Comparison of ENCODE assay signal across 1 cellular context in the genomic region with DNA sequence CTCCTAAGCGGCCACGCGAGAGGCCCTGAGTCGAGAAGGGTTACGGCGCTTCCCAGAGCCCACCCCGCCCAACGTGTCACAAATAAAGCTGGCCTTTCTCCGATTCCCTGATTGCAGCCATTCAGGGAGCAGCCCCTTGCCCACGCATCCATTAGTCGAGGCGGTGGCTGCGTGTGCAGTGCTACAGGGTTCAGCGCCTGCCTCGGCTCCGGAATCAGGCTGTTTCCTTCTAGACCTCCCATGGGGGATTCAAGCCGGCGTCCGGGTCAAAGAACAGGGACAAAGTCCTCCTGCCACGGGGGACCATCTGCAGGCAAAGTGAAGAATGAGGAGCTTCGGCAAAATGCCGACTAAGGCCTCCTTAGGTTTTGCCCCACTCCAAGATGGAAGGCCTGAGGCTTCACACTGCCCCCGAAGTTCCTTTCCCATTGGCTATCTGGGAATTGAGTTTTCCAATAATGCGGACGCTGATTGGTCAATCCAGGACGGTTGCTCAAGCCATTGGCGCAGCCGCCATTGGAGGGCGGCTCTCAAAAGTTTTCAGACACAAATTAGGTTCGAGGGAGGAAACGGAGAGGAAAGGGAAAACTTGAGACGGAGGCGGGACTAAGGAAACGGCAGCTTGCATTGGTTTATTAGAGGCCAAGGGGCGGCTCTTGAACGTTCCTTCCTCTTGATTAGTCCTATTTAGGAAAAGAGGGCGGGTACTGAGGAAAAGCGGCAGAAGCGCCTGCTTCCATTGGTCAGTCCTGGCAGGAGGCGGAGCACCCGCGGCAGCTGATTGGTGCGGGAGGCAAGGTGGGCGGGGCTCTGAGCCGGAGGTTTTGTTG.
A peak's percentile ranks its signal among the peaks of the same experiment; 100 is the strongest.
TF ChIP-seq lines count a peak whose summit lies in the region.

No MANE protein-coding gene starts in this region.

TF ChIP-seq in HepG2, 621 proteins besides CTCF, POLR2A, EP300 and RAD21 (continued from another document and continues in another):
- TF ChIP-seq, protein P1, sequence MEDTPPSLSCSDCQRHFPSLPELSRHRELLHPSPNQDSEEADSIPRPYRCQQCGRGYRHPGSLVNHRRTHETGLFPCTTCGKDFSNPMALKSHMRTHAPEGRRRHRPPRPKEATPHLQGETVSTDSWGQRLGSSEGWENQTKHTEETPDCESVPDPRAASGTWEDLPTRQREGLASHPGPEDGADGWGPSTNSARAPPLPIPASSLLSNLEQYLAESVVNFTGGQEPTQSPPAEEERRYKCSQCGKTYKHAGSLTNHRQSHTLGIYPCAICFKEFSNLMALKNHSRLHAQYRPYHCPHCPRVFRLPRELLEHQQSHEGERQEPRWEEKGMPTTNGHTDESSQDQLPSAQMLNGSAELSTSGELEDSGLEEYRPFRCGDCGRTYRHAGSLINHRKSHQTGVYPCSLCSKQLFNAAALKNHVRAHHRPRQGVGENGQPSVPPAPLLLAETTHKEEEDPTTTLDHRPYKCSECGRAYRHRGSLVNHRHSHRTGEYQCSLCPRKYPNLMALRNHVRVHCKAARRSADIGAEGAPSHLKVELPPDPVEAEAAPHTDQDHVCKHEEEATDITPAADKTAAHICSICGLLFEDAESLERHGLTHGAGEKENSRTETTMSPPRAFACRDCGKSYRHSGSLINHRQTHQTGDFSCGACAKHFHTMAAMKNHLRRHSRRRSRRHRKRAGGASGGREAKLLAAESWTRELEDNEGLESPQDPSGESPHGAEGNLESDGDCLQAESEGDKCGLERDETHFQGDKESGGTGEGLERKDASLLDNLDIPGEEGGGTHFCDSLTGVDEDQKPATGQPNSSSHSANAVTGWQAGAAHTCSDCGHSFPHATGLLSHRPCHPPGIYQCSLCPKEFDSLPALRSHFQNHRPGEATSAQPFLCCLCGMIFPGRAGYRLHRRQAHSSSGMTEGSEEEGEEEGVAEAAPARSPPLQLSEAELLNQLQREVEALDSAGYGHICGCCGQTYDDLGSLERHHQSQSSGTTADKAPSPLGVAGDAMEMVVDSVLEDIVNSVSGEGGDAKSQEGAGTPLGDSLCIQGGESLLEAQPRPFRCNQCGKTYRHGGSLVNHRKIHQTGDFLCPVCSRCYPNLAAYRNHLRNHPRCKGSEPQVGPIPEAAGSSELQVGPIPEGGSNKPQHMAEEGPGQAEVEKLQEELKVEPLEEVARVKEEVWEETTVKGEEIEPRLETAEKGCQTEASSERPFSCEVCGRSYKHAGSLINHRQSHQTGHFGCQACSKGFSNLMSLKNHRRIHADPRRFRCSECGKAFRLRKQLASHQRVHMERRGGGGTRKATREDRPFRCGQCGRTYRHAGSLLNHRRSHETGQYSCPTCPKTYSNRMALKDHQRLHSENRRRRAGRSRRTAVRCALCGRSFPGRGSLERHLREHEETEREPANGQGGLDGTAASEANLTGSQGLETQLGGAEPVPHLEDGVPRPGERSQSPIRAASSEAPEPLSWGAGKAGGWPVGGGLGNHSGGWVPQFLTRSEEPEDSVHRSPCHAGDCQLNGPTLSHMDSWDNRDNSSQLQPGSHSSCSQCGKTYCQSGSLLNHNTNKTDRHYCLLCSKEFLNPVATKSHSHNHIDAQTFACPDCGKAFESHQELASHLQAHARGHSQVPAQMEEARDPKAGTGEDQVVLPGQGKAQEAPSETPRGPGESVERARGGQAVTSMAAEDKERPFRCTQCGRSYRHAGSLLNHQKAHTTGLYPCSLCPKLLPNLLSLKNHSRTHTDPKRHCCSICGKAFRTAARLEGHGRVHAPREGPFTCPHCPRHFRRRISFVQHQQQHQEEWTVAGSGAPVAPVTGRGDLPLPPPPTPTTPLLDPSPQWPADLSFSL (CRISPR knock-in tag; IDR thresholded peaks at IDR 0.05) = no peak
- TF ChIP-seq ATF1 (CRISPR knock-in tag; IDR thresholded peaks at IDR 0.05) = peak; percentile 93
- TF ChIP-seq, protein P2, sequence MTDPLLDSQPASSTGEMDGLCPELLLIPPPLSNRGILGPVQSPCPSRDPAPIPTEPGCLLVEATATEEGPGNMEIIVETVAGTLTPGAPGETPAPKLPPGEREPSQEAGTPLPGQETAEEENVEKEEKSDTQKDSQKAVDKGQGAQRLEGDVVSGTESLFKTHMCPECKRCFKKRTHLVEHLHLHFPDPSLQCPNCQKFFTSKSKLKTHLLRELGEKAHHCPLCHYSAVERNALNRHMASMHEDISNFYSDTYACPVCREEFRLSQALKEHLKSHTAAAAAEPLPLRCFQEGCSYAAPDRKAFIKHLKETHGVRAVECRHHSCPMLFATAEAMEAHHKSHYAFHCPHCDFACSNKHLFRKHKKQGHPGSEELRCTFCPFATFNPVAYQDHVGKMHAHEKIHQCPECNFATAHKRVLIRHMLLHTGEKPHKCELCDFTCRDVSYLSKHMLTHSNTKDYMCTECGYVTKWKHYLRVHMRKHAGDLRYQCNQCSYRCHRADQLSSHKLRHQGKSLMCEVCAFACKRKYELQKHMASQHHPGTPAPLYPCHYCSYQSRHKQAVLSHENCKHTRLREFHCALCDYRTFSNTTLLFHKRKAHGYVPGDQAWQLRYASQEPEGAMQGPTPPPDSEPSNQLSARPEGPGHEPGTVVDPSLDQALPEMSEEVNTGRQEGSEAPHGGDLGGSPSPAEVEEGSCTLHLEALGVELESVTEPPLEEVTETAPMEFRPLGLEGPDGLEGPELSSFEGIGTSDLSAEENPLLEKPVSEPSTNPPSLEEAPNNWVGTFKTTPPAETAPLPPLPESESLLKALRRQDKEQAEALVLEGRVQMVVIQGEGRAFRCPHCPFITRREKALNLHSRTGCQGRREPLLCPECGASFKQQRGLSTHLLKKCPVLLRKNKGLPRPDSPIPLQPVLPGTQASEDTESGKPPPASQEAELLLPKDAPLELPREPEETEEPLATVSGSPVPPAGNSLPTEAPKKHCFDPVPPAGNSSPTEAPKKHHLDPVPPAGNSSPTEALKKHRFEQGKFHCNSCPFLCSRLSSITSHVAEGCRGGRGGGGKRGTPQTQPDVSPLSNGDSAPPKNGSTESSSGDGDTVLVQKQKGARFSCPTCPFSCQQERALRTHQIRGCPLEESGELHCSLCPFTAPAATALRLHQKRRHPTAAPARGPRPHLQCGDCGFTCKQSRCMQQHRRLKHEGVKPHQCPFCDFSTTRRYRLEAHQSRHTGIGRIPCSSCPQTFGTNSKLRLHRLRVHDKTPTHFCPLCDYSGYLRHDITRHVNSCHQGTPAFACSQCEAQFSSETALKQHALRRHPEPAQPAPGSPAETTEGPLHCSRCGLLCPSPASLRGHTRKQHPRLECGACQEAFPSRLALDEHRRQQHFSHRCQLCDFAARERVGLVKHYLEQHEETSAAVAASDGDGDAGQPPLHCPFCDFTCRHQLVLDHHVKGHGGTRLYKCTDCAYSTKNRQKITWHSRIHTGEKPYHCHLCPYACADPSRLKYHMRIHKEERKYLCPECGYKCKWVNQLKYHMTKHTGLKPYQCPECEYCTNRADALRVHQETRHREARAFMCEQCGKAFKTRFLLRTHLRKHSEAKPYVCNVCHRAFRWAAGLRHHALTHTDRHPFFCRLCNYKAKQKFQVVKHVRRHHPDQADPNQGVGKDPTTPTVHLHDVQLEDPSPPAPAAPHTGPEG (CRISPR knock-in tag; IDR thresholded peaks at IDR 0.05) = peak; percentile 54; the same call in 1 of the 2 replicates
- no peak; the same call in 1 of the 2 replicates for TF ChIP-seq MXD4 (CRISPR knock-in tag; IDR thresholded peaks at IDR 0.05)
- 0 out of 2 replicates have a peak, but pooled peaks have one; percentile 20 for TF ChIP-seq BRCA1 (CRISPR knock-in tag; IDR thresholded peaks at IDR 0.05)
- peak; percentile 82 for TF ChIP-seq GATAD1 (CRISPR knock-in tag; IDR thresholded peaks at IDR 0.05)
- TF ChIP-seq SIX4 (CRISPR knock-in tag; IDR thresholded peaks at IDR 0.05) = peak; percentile 43
- TF ChIP-seq, protein P3, sequence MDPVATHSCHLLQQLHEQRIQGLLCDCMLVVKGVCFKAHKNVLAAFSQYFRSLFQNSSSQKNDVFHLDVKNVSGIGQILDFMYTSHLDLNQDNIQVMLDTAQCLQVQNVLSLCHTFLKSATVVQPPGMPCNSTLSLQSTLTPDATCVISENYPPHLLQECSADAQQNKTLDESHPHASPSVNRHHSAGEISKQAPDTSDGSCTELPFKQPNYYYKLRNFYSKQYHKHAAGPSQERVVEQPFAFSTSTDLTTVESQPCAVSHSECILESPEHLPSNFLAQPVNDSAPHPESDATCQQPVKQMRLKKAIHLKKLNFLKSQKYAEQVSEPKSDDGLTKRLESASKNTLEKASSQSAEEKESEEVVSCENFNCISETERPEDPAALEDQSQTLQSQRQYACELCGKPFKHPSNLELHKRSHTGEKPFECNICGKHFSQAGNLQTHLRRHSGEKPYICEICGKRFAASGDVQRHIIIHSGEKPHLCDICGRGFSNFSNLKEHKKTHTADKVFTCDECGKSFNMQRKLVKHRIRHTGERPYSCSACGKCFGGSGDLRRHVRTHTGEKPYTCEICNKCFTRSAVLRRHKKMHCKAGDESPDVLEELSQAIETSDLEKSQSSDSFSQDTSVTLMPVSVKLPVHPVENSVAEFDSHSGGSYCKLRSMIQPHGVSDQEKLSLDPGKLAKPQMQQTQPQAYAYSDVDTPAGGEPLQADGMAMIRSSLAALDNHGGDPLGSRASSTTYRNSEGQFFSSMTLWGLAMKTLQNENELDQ (CRISPR knock-in tag; IDR thresholded peaks at IDR 0.05; ENCODE audit: borderline replicate concordance) = peak; percentile 27; the same call in 1 of the 2 replicates
- TF ChIP-seq ZNF878 (CRISPR knock-in tag; IDR thresholded peaks at IDR 0.05) = no peak
- TF ChIP-seq ELF1 (CRISPR knock-in tag; IDR thresholded peaks at IDR 0.05) = peak; percentile 91
- TF ChIP-seq ERF (CRISPR knock-in tag; IDR thresholded peaks at IDR 0.05) = peak; percentile 3; the same call in 1 of the 2 replicates
- TF ChIP-seq CHD2 (IDR thresholded peaks at IDR 0.05; ENCODE audit: low read depth, low read length) = peak; percentile 74
- TF ChIP-seq, protein P4, sequence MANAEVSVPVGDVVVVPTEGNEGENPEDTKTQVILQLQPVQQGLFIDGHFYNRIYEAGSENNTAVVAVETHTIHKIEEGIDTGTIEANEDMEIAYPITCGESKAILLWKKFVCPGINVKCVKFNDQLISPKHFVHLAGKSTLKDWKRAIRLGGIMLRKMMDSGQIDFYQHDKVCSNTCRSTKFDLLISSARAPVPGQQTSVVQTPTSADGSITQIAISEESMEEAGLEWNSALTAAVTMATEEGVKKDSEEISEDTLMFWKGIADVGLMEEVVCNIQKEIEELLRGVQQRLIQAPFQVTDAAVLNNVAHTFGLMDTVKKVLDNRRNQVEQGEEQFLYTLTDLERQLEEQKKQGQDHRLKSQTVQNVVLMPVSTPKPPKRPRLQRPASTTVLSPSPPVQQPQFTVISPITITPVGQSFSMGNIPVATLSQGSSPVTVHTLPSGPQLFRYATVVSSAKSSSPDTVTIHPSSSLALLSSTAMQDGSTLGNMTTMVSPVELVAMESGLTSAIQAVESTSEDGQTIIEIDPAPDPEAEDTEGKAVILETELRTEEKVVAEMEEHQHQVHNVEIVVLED (CRISPR knock-in tag; IDR thresholded peaks at IDR 0.05; ENCODE audit: borderline replicate concordance) = peak; percentile 85; the same call in 1 of the 2 replicates
- TF ChIP-seq ZEB1 (IDR thresholded peaks at IDR 0.05; ENCODE audit: insufficient replicate concordance, low read depth) = no peak
- TF ChIP-seq, protein P5, sequence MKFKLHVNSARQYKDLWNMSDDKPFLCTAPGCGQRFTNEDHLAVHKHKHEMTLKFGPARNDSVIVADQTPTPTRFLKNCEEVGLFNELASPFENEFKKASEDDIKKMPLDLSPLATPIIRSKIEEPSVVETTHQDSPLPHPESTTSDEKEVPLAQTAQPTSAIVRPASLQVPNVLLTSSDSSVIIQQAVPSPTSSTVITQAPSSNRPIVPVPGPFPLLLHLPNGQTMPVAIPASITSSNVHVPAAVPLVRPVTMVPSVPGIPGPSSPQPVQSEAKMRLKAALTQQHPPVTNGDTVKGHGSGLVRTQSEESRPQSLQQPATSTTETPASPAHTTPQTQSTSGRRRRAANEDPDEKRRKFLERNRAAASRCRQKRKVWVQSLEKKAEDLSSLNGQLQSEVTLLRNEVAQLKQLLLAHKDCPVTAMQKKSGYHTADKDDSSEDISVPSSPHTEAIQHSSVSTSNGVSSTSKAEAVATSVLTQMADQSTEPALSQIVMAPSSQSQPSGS (CRISPR knock-in tag; IDR thresholded peaks at IDR 0.05) = no peak; the same call in 1 of the 2 replicates
- TF ChIP-seq JUN (CRISPR knock-in tag; IDR thresholded peaks at IDR 0.05) = no peak
- no peak for TF ChIP-seq ZBTB1 (CRISPR knock-in tag; IDR thresholded peaks at IDR 0.05; ENCODE audit: borderline replicate concordance)
- peak; percentile 30; the same call in 1 of the 2 replicates for TF ChIP-seq YEATS4 (CRISPR knock-in tag; IDR thresholded peaks at IDR 0.05; ENCODE audit: borderline replicate concordance)
- peak; percentile 45; the same call in 1 of the 2 replicates for TF ChIP-seq BRD4 (CRISPR knock-in tag; IDR thresholded peaks at IDR 0.05)
- no peak for TF ChIP-seq RARA (CRISPR knock-in tag; IDR thresholded peaks at IDR 0.05)
- TF ChIP-seq, protein P6, sequence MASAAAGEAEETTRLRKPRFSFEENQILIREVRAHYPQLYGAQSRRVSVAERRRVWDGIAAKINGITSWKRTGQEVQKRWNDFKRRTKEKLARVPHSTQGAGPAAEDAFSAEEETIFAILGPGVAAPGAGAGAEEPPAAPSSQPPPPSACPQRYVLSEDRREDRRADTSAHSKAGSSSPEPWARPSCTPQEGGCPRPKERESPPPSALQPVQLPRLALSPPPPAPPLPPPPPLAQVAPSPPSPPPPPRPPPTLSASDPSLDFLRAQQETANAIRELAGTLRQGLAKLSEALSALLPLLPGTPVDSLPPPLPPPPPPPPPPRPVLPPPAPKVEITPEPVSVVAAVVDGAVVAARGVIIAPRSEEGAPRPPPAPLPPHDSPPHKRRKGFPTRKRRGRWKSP (CRISPR knock-in tag; IDR thresholded peaks at IDR 0.05) = peak; percentile 15; the same call in 1 of the 2 replicates
- TF ChIP-seq, protein P7, sequence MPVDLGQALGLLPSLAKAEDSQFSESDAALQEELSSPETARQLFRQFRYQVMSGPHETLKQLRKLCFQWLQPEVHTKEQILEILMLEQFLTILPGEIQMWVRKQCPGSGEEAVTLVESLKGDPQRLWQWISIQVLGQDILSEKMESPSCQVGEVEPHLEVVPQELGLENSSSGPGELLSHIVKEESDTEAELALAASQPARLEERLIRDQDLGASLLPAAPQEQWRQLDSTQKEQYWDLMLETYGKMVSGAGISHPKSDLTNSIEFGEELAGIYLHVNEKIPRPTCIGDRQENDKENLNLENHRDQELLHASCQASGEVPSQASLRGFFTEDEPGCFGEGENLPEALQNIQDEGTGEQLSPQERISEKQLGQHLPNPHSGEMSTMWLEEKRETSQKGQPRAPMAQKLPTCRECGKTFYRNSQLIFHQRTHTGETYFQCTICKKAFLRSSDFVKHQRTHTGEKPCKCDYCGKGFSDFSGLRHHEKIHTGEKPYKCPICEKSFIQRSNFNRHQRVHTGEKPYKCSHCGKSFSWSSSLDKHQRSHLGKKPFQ (CRISPR knock-in tag; IDR thresholded peaks at IDR 0.05; ENCODE audit: insufficient replicate concordance) = peak; percentile 83
- TF ChIP-seq, protein P8, sequence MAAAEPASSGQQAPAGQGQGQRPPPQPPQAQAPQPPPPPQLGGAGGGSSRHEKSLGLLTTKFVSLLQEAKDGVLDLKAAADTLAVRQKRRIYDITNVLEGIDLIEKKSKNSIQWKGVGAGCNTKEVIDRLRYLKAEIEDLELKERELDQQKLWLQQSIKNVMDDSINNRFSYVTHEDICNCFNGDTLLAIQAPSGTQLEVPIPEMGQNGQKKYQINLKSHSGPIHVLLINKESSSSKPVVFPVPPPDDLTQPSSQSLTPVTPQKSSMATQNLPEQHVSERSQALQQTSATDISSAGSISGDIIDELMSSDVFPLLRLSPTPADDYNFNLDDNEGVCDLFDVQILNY (CRISPR knock-in tag; conservative IDR thresholded peaks at IDR 0.05) = 0 out of 2 replicates have a peak, but pooled peaks have one; percentile 47
- TF ChIP-seq BCL6 (CRISPR knock-in tag; IDR thresholded peaks at IDR 0.05) = no peak
- TF ChIP-seq ZKSCAN5 (CRISPR knock-in tag; IDR thresholded peaks at IDR 0.05) = no peak
